In genomic region chr1:232150770-232151548, GRCh38 we compare ENCODE assay signal across 2 cellular contexts.
A peak's percentile ranks its signal among the peaks of the same experiment; 100 is the strongest.
TF ChIP-seq lines count a peak whose summit lies in the region.

No MANE protein-coding gene starts in this region.

TF ChIP-seq in IMR-90, 13 proteins besides CTCF, POLR2A, EP300 and RAD21:
- no peak for TF ChIP-seq RCOR1 (IDR thresholded peaks at IDR 0.05; ENCODE audit: insufficient replicate concordance, low read length)
- no peak for TF ChIP-seq CEBPB (IDR thresholded peaks at IDR 0.05; ENCODE audit: low read depth, low read length)
- no peak for TF ChIP-seq SMC3 (IDR thresholded peaks at IDR 0.05; ENCODE audit: low read depth, low read length)
- TF ChIP-seq NFE2L2 (IDR thresholded peaks at IDR 0.05; ENCODE audit: low read depth, low read length) = no peak
- TF ChIP-seq MAFK (IDR thresholded peaks at IDR 0.05; ENCODE audit: low read depth, low read length) = no peak
- no peak for TF ChIP-seq FOS (IDR thresholded peaks at IDR 0.05; ENCODE audit: low read depth, low read length)
- TF ChIP-seq ELK1 (IDR thresholded peaks at IDR 0.05; ENCODE audit: borderline replicate concordance, low read depth, low read length) = no peak
- TF ChIP-seq RFX5 (IDR thresholded peaks at IDR 0.05; ENCODE audit: low read depth, low read length) = no peak
- TF ChIP-seq MXI1 (IDR thresholded peaks at IDR 0.05; ENCODE audit: borderline replicate concordance, low read depth, low read length) = no peak
- no peak for TF ChIP-seq USF2 (IDR thresholded peaks at IDR 0.05; ENCODE audit: low read depth, low read length)
- no peak for TF ChIP-seq CHD1 (IDR thresholded peaks at IDR 0.05; ENCODE audit: low read depth, low read length)
- TF ChIP-seq MAZ (IDR thresholded peaks at IDR 0.05; ENCODE audit: borderline replicate concordance, low read depth, low read length) = no peak
- TF ChIP-seq BHLHE40 (IDR thresholded peaks at IDR 0.05; ENCODE audit: low read depth, low read length) = no peak

TF ChIP-seq in endothelial cell of umbilical vein, 7 proteins besides CTCF, POLR2A, EP300 and RAD21:
- TF ChIP-seq GATA2 (IDR thresholded peaks at IDR 0.05; ENCODE audit: insufficient read depth, insufficient read length, low read depth, low read length) = peak; percentile 95
- peak; percentile 77 for TF ChIP-seq FOS (IDR thresholded peaks at IDR 0.05; ENCODE audit: borderline replicate concordance, insufficient read depth, low read length)
- TF ChIP-seq MYC (IDR thresholded peaks at IDR 0.05; ENCODE audit: low read depth, low read length) = no peak
TF ChIP-seq in endothelial cell of umbilical vein: peak in this region for 2.
